ENCODE assay signal across 1 cellular context in the genomic region with DNA sequence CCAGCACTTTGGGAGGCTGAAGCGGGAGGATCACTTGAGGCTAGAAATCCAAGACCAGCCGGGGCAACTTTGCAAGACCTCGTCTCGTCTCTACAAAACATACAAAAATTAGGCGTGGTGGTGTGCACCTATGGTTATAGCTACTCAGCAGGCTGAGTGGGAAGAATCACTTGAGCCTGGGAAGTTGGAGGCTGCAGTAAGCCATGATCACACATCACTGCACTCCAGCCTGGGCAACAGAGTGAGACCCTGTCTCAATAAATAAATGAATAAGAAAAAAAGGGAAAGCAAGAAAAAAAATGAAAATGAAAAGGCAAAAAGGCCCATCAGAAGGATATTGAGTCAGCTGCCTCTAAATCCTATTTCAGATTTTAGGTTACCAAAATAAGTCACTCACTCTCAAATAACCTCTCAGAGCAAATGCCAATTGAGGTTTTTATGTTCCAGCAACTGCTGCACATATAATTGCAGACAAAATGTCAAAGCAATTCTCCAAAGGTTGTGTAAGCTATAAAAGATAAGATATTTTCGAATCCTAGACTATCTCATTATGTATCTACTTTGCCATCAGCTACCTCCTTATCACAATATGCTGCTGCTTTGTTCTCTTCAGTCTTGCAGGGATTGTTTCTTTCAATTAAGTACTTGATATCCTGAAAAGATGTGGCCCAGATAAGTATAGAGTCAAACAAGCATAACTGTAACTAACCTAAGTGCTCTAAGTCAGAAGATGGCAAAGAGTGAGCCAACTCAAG.
TF ChIP-seq lines count a peak whose summit lies in the region.

No MANE protein-coding gene starts in this region.

TF ChIP-seq in HepG2, 621 proteins besides CTCF, POLR2A, EP300 and RAD21:
- TF ChIP-seq ZNF317 (CRISPR knock-in tag; IDR thresholded peaks at IDR 0.05): peak; percentile 87
- no peak for TF ChIP-seq ARNT (IDR thresholded peaks at IDR 0.05)
- 0 out of 2 replicates have a peak, but pooled peaks have one; percentile 31 for TF ChIP-seq ZNF121 (CRISPR knock-in tag; IDR thresholded peaks at IDR 0.05)
- TF ChIP-seq CBFB (CRISPR knock-in tag; IDR thresholded peaks at IDR 0.05): no peak
- TF ChIP-seq, protein P1, sequence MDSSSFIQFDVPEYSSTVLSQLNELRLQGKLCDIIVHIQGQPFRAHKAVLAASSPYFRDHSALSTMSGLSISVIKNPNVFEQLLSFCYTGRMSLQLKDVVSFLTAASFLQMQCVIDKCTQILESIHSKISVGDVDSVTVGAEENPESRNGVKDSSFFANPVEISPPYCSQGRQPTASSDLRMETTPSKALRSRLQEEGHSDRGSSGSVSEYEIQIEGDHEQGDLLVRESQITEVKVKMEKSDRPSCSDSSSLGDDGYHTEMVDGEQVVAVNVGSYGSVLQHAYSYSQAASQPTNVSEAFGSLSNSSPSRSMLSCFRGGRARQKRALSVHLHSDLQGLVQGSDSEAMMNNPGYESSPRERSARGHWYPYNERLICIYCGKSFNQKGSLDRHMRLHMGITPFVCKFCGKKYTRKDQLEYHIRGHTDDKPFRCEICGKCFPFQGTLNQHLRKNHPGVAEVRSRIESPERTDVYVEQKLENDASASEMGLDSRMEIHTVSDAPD (CRISPR knock-in tag; IDR thresholded peaks at IDR 0.05): no peak
- TF ChIP-seq SYNCRIP (IDR thresholded peaks at IDR 0.05; ENCODE audit: insufficient read depth, low read depth, low read length): no peak
- TF ChIP-seq, protein P2, sequence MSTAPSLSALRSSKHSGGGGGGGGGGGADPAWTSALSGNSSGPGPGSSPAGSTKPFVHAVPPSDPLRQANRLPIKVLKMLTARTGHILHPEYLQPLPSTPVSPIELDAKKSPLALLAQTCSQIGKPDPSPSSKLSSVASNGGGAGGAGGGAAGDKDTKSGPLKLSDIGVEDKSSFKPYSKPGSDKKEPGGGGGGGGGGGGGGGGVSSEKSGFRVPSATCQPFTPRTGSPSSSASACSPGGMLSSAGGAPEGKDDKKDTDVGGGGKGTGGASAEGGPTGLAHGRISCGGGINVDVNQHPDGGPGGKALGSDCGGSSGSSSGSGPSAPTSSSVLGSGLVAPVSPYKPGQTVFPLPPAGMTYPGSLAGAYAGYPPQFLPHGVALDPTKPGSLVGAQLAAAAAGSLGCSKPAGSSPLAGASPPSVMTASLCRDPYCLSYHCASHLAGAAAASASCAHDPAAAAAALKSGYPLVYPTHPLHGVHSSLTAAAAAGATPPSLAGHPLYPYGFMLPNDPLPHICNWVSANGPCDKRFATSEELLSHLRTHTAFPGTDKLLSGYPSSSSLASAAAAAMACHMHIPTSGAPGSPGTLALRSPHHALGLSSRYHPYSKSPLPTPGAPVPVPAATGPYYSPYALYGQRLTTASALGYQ (CRISPR knock-in tag; IDR thresholded peaks at IDR 0.05): no peak
- TF ChIP-seq FOXJ3 (CRISPR knock-in tag; IDR thresholded peaks at IDR 0.05; ENCODE audit: borderline replicate concordance): no peak
- TF ChIP-seq ZNF850 (CRISPR knock-in tag; conservative IDR thresholded peaks at IDR 0.05): no peak
- no peak for TF ChIP-seq ZEB1 (IDR thresholded peaks at IDR 0.05; ENCODE audit: insufficient replicate concordance, low read depth)
- no peak for TF ChIP-seq AKAP8 (CRISPR knock-in tag; IDR thresholded peaks at IDR 0.05)
- TF ChIP-seq ZNF569 (CRISPR knock-in tag; IDR thresholded peaks at IDR 0.05; ENCODE audit: borderline replicate concordance): no peak
- no peak for TF ChIP-seq GFI1 (CRISPR knock-in tag; IDR thresholded peaks at IDR 0.05; ENCODE audit: borderline replicate concordance)
TF ChIP-seq in HepG2: peak in this region for 2.
